22 cellular contexts compared by ENCODE assay signal in genomic region chr1:38899560-38899959, GRCh38. TPM values are rescaled to one million over a fixed set of nuclear protein-coding genes. Genes with fewer than 3 reads are reported as not detected.
DNase-seq lines count a peak whose midpoint lies in the region; ATAC-seq and TF ChIP-seq lines count a peak whose summit lies in the region.
"Had no signal": no experiment of that assay in that cellular context is flagged by ENCODE, and none has a peak within 500 bp of the region (broad histone marks: within the 10 kb centered on the region; RNA-seq: fewer than 3 reads in every experiment).

No MANE protein-coding gene starts in this region.

- no peaks in the 10 kb centered on the region for H3K9me3 ChIP-seq in left ventricle myocardium inferior (replicated peaks)
- H3K9me3 ChIP-seq: BLaER1 had no signal

- no peaks in the 10 kb centered on the region for H3K36me3 ChIP-seq in left ventricle myocardium inferior
- H3K36me3 ChIP-seq: BLaER1 had no signal

- POLR2A ChIA-PET in RWPE1 (lab: Yijun Ruan, JAX; ENCODE audit: low non-redundant PET), result no interaction called here

- no peaks in the 10 kb centered on the region for H3K9me3 Mint-ChIP-seq in osteocyte (ENCODE audit: unreplicated experiment)
- H3K9me3 Mint-ChIP-seq: CD4-positive, alpha-beta memory T cell had no signal

- no peaks in the 10 kb centered on the region for H3K27me3 ChIP-seq in left ventricle myocardium inferior (ENCODE audit: low read depth)
- H3K27me3 ChIP-seq: BLaER1 had no signal

- ATAC-seq in Right ventricle myocardium inferior, result peak; percentile 59
- peak; percentile 88 for ATAC-seq in left ventricle myocardium superior

- peaks cover 2% of the 10 kb centered on the region for H3K36me3 Mint-ChIP-seq in osteocyte (ENCODE audit: unreplicated experiment)
- H3K36me3 Mint-ChIP-seq: CD14-positive monocyte; CD4-positive, alpha-beta memory T cell had no signal

- intact Hi-C loops in Right ventricle myocardium inferior (cut with DNase I) (no loop called here), left ventricle myocardium inferior (cut with micrococcal nuclease) (no loop called here), left ventricle myocardium superior (cut with micrococcal nuclease) (no loop called here)

- H3K4me1 Mint-ChIP-seq in osteocyte (ENCODE audit: unreplicated experiment), result no peaks in the 10 kb centered on the region
- H3K4me1 Mint-ChIP-seq: CD14-positive monocyte; CD4-positive, alpha-beta memory T cell had no signal

- H3K4me1 ChIP-seq in left ventricle myocardium inferior, result peaks cover 11% of the 10 kb centered on the region
- H3K4me1 ChIP-seq: BLaER1 had no signal

- H3K27ac ChIP-seq in left ventricle myocardium inferior (replicated peaks), result no peak overlapping the region
- peak overlapping the region; percentile 27; the same call in 1 of the 2 replicates for H3K27ac ChIP-seq in RWPE1
- H3K27ac ChIP-seq: 22Rv1, BLaER1, GM23248, HL-60 had no signal

- CTCF ChIA-PET in RWPE1 (lab: Yijun Ruan, JAX), result no interaction called here

- H3K4me3 Mint-ChIP-seq in osteocyte (ENCODE audit: unreplicated experiment), result no peak overlapping the region
- H3K4me3 Mint-ChIP-seq: CD14-positive monocyte; CD4-positive, alpha-beta memory T cell had no signal

- TF ChIP-seq CTCF in left ventricle myocardium inferior (IDR thresholded peaks at IDR 0.05; ENCODE audit: borderline replicate concordance) (no peak), RWPE1 (conservative IDR thresholded peaks at IDR 0.05; ENCODE audit: low read depth) (no peak), osteocyte (IDR thresholded peaks at IDR 0.05) (no peak)

- no peak overlapping the region for H3K27ac Mint-ChIP-seq in osteocyte (ENCODE audit: unreplicated experiment)
- H3K27ac Mint-ChIP-seq: CD14-positive monocyte; CD4-positive, alpha-beta memory T cell had no signal

- H3K27me3 Mint-ChIP-seq in osteocyte (ENCODE audit: unreplicated experiment), result no peaks in the 10 kb centered on the region
- H3K27me3 Mint-ChIP-seq: CD4-positive, alpha-beta memory T cell had no signal

- H3K4me3 ChIP-seq in left ventricle myocardium inferior, result no peak overlapping the region
- H3K4me3 ChIP-seq: BLaER1, GM23248 had no signal

- DNase-seq in Right ventricle myocardium inferior (ENCODE audit: missing footprints) (no peak), left ventricle myocardium inferior (no peak), RWPE1 (ENCODE audit: low spot score) (no peak), left ventricle myocardium superior (peak; percentile 34), osteocyte (ENCODE audit: extremely low spot score, unreplicated experiment) (peak; percentile 59), SW 1271 (lab: John Stamatoyannopoulos, UW) (no peak), GM19238 (ENCODE audit: insufficient read length, low spot score) (no peak), NCI-H748 treated with DMSO at 0.1 percent for 48 hours (lab: John Stamatoyannopoulos, UW) (no peak)
- DNase-seq: CD4-positive, alpha-beta memory T cell; DMS153; DMS79; GF-D8; HCEC 1CT had no signal

RNA-seq across cellular contexts. Expression of gene GJA9, which starts 18.2 kb away (rescaled TPM):
- not detected for total RNA-seq in Right ventricle myocardium inferior
- not detected for total RNA-seq in left ventricle myocardium inferior
- not detected for total RNA-seq in left ventricle myocardium superior
- not detected in 2 replicates for total RNA-seq in osteocyte
- total RNA-seq: A673; CD4-positive, alpha-beta memory T cell; Daoy; HT1080; IMR-90 had no signal

RNA-seq across cellular contexts. Expression of gene MYCBP, which starts 26.4 kb away (rescaled TPM):
- total RNA-seq in Right ventricle myocardium inferior (16.8 TPM), left ventricle myocardium inferior (14.5 TPM), left ventricle myocardium superior (16.7 TPM), osteocyte (2.3 and 3.0 TPM in 2 replicates)

RNA-seq across cellular contexts. Expression of gene RRAGC, which starts 40.0 kb away (rescaled TPM):
- 24.6 TPM for total RNA-seq in Right ventricle myocardium inferior
- total RNA-seq in left ventricle myocardium inferior, result 20.0 TPM
- total RNA-seq in left ventricle myocardium superior, result 23.2 TPM
- 54.3 and 63.4 TPM in 2 replicates for total RNA-seq in osteocyte

RNA-seq across cellular contexts. Expression of gene RHBDL2, which starts 42.1 kb away (rescaled TPM):
- total RNA-seq in Right ventricle myocardium inferior (0.14 TPM), left ventricle myocardium inferior (not detected), left ventricle myocardium superior (not detected), osteocyte (not detected in 2 replicates)
- total RNA-seq: A673; CD4-positive, alpha-beta memory T cell had no signal

Comparison
In these comparisons a context has a peak if more than half of its experiments do, and no peak if none do; other contexts are left out.
1. DNase-seq: peak in left ventricle myocardium superior (single experiment) and osteocyte (single experiment); none in Right ventricle myocardium inferior (single experiment), left ventricle myocardium inferior (single experiment), RWPE1 (single experiment), SW 1271 (0 of 2), GM19238 (single experiment) and NCI-H748 treated with DMSO at 0.1 percent for 48 hours (single experiment).